In genomic region chr5:86909461-86909881, GRCh38 we compare ENCODE assay signal across 14 cellular contexts.
DNase-seq lines count a peak whose midpoint lies in the region; ATAC-seq and TF ChIP-seq lines count a peak whose summit lies in the region.
"Had no signal": no experiment of that assay in that cellular context is flagged by ENCODE, and none has a peak within 500 bp of the region (broad histone marks: within the 10 kb centered on the region; RNA-seq: fewer than 3 reads in every experiment).

No MANE protein-coding gene starts in this region.

- peak overlapping the region; percentile 89 for H3K27ac ChIP-seq in PC-3 (ENCODE audit: low read length)
- peak overlapping the region in 1 of 4 donors; percentile 30 for H3K27ac ChIP-seq in esophagus squamous epithelium
- H3K27ac ChIP-seq: 22Rv1 had no signal

- no peak overlapping the region for H2AFZ ChIP-seq in PC-3 (ENCODE audit: low read length)

- H3K27me3 ChIP-seq in PC-3 (ENCODE audit: low read length) (no peaks in the 10 kb centered on the region), esophagus squamous epithelium (no peaks in the 10 kb centered on the region)

- TF ChIP-seq CTCF in PC-3 (conservative IDR thresholded peaks at IDR 0.05; ENCODE audit: low read depth, low read length) (no peak), fibroblast of the aortic adventitia (IDR thresholded peaks at IDR 0.05; ENCODE audit: insufficient read depth, low read length) (no peak), esophagus squamous epithelium (IDR thresholded peaks at IDR 0.05) (no peak), GM10266 (IDR thresholded peaks at IDR 0.05; ENCODE audit: control insufficient read depth, insufficient read depth, low read depth, missing control alignments) (no peak)

- peak; percentile 24 for DNase-seq in NCI-H1694 treated with DMSO at 0.1 percent for 48 hours (lab: John Stamatoyannopoulos, UW)
- DNase-seq in NCI-H1694 (lab: John Stamatoyannopoulos, UW): no peak
- peak; percentile 97 for DNase-seq in PC-3
- DNase-seq in fibroblast of the aortic adventitia (ENCODE audit: low read depth): peak; percentile 30
- peak; percentile 34 for DNase-seq in stromal cell of bone marrow (ENCODE audit: low read depth)
- no peak for DNase-seq in esophagus squamous epithelium (lab: John Stamatoyannopoulos, UW)
- DNase-seq in GM10266 (ENCODE audit: extremely low spot score): no peak
- DNase-seq in amygdala (lab: John Stamatoyannopoulos, UW): no peak
- DNase-seq: activated CD4-positive, alpha-beta T cell treated with anti-CD3 and anti-CD28 coated beads, Interleukin-2, amount 50 U/mL, for 4 hours; activated effector memory CD4-positive, alpha-beta T cell treated with Interleukin-2 at 50 U/mL for 16 hours; mammary epithelial cell; NCI-H1417 treated with DMSO at 0.1 percent for 48 hours had no signal

- H3K4me2 ChIP-seq in PC-3 (ENCODE audit: low read length): peak overlapping the region; percentile 73

- H3K4me3 ChIP-seq in PC-3 (ENCODE audit: low read length) (peak overlapping the region; percentile 44; the same call in 1 of the 2 replicates), fibroblast of the aortic adventitia (ENCODE audit: low read depth, low read length) (no peak overlapping the region), esophagus squamous epithelium (no peak overlapping the region)
- H3K4me3 ChIP-seq: K562 had no signal

- H3K79me2 ChIP-seq in PC-3 (ENCODE audit: low read length): no peaks in the 10 kb centered on the region

- H3K4me1 ChIP-seq in PC-3 (ENCODE audit: insufficient read depth, low read length) (peaks cover 39% of the 10 kb centered on the region), esophagus squamous epithelium (no peaks in the 10 kb centered on the region)

- no peaks in the 10 kb centered on the region for H3K36me3 ChIP-seq in PC-3 (ENCODE audit: low read depth, low read length)
- H3K36me3 ChIP-seq in esophagus squamous epithelium: no peaks in the 10 kb centered on the region

- H3K9me3 ChIP-seq in PC-3 (ENCODE audit: low read length) (no peaks in the 10 kb centered on the region), esophagus squamous epithelium (no peaks in the 10 kb centered on the region)

- POLR2A ChIA-PET in PC-3 (lab: Charles Lee; ENCODE audit: unreplicated experiment): interaction anchor here (0.5 kb wide), 1 partner anchor 481 kb away, joined by 3 read pairs; no protein-coding TSS in a partner anchor

- peak overlapping the region; percentile 40 for H3K9ac ChIP-seq in PC-3 (ENCODE audit: low read length)

- 12 to 33% methylated on average over 3 of the region's 3 CpGs for WGBS in esophagus squamous epithelium, 2 donors

- TF ChIP-seq POLR2A in esophagus squamous epithelium (IDR thresholded peaks at IDR 0.05): no peak

- CTCF ChIA-PET in PC-3 (lab: Charles Lee): interaction anchor here (1.1 to 1.3 kb wide), 2 partner anchors 29 to 59 kb away, joined by 3 to 10 read pairs; no protein-coding TSS in a partner anchor

- ATAC-seq in PC-3: peak; percentile 90
- ATAC-seq: K562 had no signal

- no TSS peak for BruUV-seq in PC-3 (replicated peaks; lab: Mats Ljungman, UMichigan)

- H3K9me2 ChIP-seq in PC-3 (replicated peaks; ENCODE audit: low read length): no peaks in the 10 kb centered on the region

- no peaks in the 10 kb centered on the region for H4K20me1 ChIP-seq in PC-3 (ENCODE audit: low read length)

- peaks cover 17% of the 10 kb centered on the region for H3F3A ChIP-seq in PC-3 (ENCODE audit: low read length, unreplicated experiment)

- intact Hi-C loops in PC-3 (cut with micrococcal nuclease) (loop anchor here (1.0 kb wide), 2 partner anchors 28 to 59 kb away; no protein-coding TSS in a partner anchor), esophagus squamous epithelium (cut with DNase I) (no loop called here)

Comparison
In these comparisons a context has a peak if more than half of its experiments do, and no peak if none do; other contexts are left out.
1. DNase-seq: peak in NCI-H1694 treated with DMSO at 0.1 percent for 48 hours (single experiment), PC-3 (single experiment), fibroblast of the aortic adventitia (single experiment) and stromal cell of bone marrow (single experiment); none in NCI-H1694 (single experiment), esophagus squamous epithelium (single experiment), GM10266 (single experiment) and amygdala (0 of 56).